8 cellular contexts compared by ENCODE assay signal in genomic region chr13:97221491-97221890, GRCh38. TPM values are rescaled to one million over a fixed set of nuclear protein-coding genes. Genes with fewer than 3 reads are reported as not detected.
A peak's percentile ranks its signal among the peaks of the same experiment; 100 is the strongest.
DNase-seq lines count a peak whose midpoint lies in the region; ATAC-seq and TF ChIP-seq lines count a peak whose summit lies in the region.

No MANE protein-coding gene starts in this region.

- H3K14ac ChIP-seq in trophoblast cell (ENCODE audit: low read length): no peak overlapping the region

- no peak overlapping the region for H2BK120ac ChIP-seq in trophoblast cell (ENCODE audit: insufficient read depth, low read length, poor library complexity)

- no peaks in the 10 kb centered on the region for H3K27me3 Mint-ChIP-seq in CD4-positive, alpha-beta T cell

- DNase-seq in CD4-positive, alpha-beta T cell: no peak
- DNase-seq in PC-3 (no peak), epithelial cell of prostate (ENCODE audit: low read depth, low spot score) (no peak), trophoblast cell (no peak), NCI-H1930 (lab: John Stamatoyannopoulos, UW) (no peak)

- peak overlapping the region; percentile 3 for H3K27ac ChIP-seq in CD4-positive, alpha-beta T cell (ENCODE audit: low read depth, low read length)
- H3K27ac ChIP-seq in PC-3 (ENCODE audit: low read length) (no peak overlapping the region), epithelial cell of prostate (peak overlapping the region; percentile 76), trophoblast cell (ENCODE audit: low read depth, low read length) (peak overlapping the region; percentile 83)

- peak overlapping the region; percentile 92 for H3K4me3 ChIP-seq in PC-3 (ENCODE audit: low read length)
- no peak overlapping the region for H3K4me3 ChIP-seq in trophoblast cell (ENCODE audit: low read depth, low read length)

- no peak overlapping the region for H4K8ac ChIP-seq in trophoblast cell (ENCODE audit: low read depth, low read length)

- H4K20me1 ChIP-seq in PC-3 (ENCODE audit: low read length): no peaks in the 10 kb centered on the region

- intact Hi-C loops in CD4-positive, alpha-beta T cell (cut with DNase I, micrococcal nuclease): loop anchor here (5.0 to 10.0 kb wide), 6 partner anchors 109 to 1363 kb away; partner anchors contain the start of gene RAP2A (in 2 of the 2)
- intact Hi-C loops in PC-3 (cut with micrococcal nuclease): loop anchor here (5.0 kb wide), 3 partner anchors 136 to 211 kb away; partner anchors contain the start of gene RAP2A

- H3K27me3 ChIP-seq in CD4-positive, alpha-beta T cell (ENCODE audit: control insufficient read depth, insufficient read depth, low read length): no peaks in the 10 kb centered on the region
- H3K27me3 ChIP-seq in PC-3 (ENCODE audit: low read length): no peaks in the 10 kb centered on the region
- H3K27me3 ChIP-seq in trophoblast cell (ENCODE audit: insufficient read depth, low read length): no peaks in the 10 kb centered on the region

- H3K79me1 ChIP-seq in trophoblast cell (ENCODE audit: low read length): peaks cover 20% of the 10 kb centered on the region

- H3K9me3 ChIP-seq in CD4-positive, alpha-beta T cell (ENCODE audit: control insufficient read depth, low read length): no peaks in the 10 kb centered on the region
- H3K9me3 ChIP-seq in PC-3 (ENCODE audit: low read length) (no peaks in the 10 kb centered on the region), trophoblast cell (ENCODE audit: insufficient read depth, low read depth, low read length) (no peaks in the 10 kb centered on the region)

- H3K4me1 Mint-ChIP-seq in CD4-positive, alpha-beta T cell (ENCODE audit: low read depth): peaks cover 36% of the 10 kb centered on the region

- H3K4me2 ChIP-seq in PC-3 (ENCODE audit: low read length) (peak overlapping the region; percentile 96), trophoblast cell (ENCODE audit: low read length) (no peak overlapping the region)

- peak overlapping the region; percentile 2 for H3K4me3 Mint-ChIP-seq in CD4-positive, alpha-beta T cell

- H3K9ac ChIP-seq in PC-3 (ENCODE audit: low read length) (peak overlapping the region; percentile 69; the same call in 1 of the 2 replicates), trophoblast cell (ENCODE audit: low read length) (no peak overlapping the region)

- peaks cover 35% of the 10 kb centered on the region for H3K4me1 ChIP-seq in PC-3 (ENCODE audit: insufficient read depth, low read length)
- peaks cover 5 to 12% of the 10 kb centered on the region in 2 experiments for H3K4me1 ChIP-seq in trophoblast cell (ENCODE audit: control insufficient read depth in 1 of 2, insufficient read depth in 2 of 2, low read length in 2 of 2)

- H3K79me2 ChIP-seq in PC-3 (ENCODE audit: low read length): peaks cover 41% of the 10 kb centered on the region
- peaks cover 11% of the 10 kb centered on the region for H3K79me2 ChIP-seq in trophoblast cell (ENCODE audit: control insufficient read depth, insufficient read depth, low read length, poor library complexity)

- peaks cover 13% of the 10 kb centered on the region for H3K36me3 Mint-ChIP-seq in CD4-positive, alpha-beta T cell (ENCODE audit: low read depth)

- POLR2A ChIA-PET in CD4-positive, alpha-beta T cell (lab: Charles Lee): interaction anchor here (0.8 to 6.8 kb wide), 3 partner anchors 11 to 212 kb away, joined by 4 to 91 read pairs (median 42); partner anchors contain the start of gene RAP2A
- POLR2A ChIA-PET in PC-3 (lab: Charles Lee; ENCODE audit: unreplicated experiment): interaction anchor here (0.5 to 1.2 kb wide), 10 partner anchors 35 to 201 kb away, joined by 3 to 6 read pairs (median 4); no protein-coding TSS in a partner anchor

- H3K36me3 ChIP-seq in PC-3 (ENCODE audit: low read depth, low read length) (no peaks in the 10 kb centered on the region), trophoblast cell (ENCODE audit: control insufficient read depth in 1 of 2, insufficient read depth in 2 of 2, low read length in 2 of 2) (peaks cover 0 to 3% of the 10 kb centered on the region in 2 experiments)

- no peak overlapping the region for H4K12ac ChIP-seq in trophoblast cell (ENCODE audit: low read depth, low read length)

- H4K91ac ChIP-seq in trophoblast cell (ENCODE audit: low read depth, low read length): no peak overlapping the region

- no CpG with 5 or more reads among the region's 6 CpGs for WGBS in trophoblast cell (ENCODE audit: extremely low coverage, insufficient coverage, insufficient read length)

- no peaks in the 10 kb centered on the region for H3F3A ChIP-seq in PC-3 (ENCODE audit: low read length, unreplicated experiment)

- no peak for ATAC-seq in CD4-positive, alpha-beta T cell (ENCODE audit: poor library complexity)
- ATAC-seq in PC-3 (no peak; the same call in 1 of the 2 replicates), HG02870 (IDR thresholded peaks at IDR 0.05; ENCODE audit: unreplicated experiment) (no peak), GM18498 (IDR thresholded peaks at IDR 0.05; ENCODE audit: unreplicated experiment) (no peak), GM18867 (IDR thresholded peaks at IDR 0.05; ENCODE audit: unreplicated experiment) (no peak)

- BruUV-seq in PC-3 (replicated peaks; lab: Mats Ljungman, UMichigan): TSS peak; percentile 38

- no peak overlapping the region for H2BK12ac ChIP-seq in trophoblast cell (ENCODE audit: low read length)

- H3K23ac ChIP-seq in trophoblast cell (ENCODE audit: low read length): no peak overlapping the region

- peak overlapping the region; percentile 89 for H3K27ac Mint-ChIP-seq in CD4-positive, alpha-beta T cell

- H2AFZ ChIP-seq in PC-3 (ENCODE audit: low read length) (peak overlapping the region; percentile 91), trophoblast cell (ENCODE audit: insufficient read depth, low read length, poor library complexity) (no peak overlapping the region)

- no peak overlapping the region for H2BK5ac ChIP-seq in trophoblast cell (ENCODE audit: low read depth, low read length, poor library complexity)

- H3K9me3 Mint-ChIP-seq in CD4-positive, alpha-beta T cell: no peaks in the 10 kb centered on the region

- CTCF ChIA-PET in CD4-positive, alpha-beta T cell (lab: Charles Lee): interaction anchor here (0.8 to 1.6 kb wide), 6 partner anchors 11 to 138 kb away, joined by 3 to 8 read pairs (median 4); no protein-coding TSS in a partner anchor
- CTCF ChIA-PET in PC-3 (lab: Charles Lee): interaction anchor here (0.8 to 1.8 kb wide), 2 partner anchors 109 to 112 kb away, joined by 3 to 12 read pairs; no protein-coding TSS in a partner anchor

- no peaks in the 10 kb centered on the region for H3K9me2 ChIP-seq in PC-3 (replicated peaks; ENCODE audit: low read length)

- no peak overlapping the region for H3K18ac ChIP-seq in trophoblast cell (ENCODE audit: low read length)

- no peak overlapping the region for H3K4ac ChIP-seq in trophoblast cell (ENCODE audit: low read depth, low read length)

- TF ChIP-seq CTCF in CD4-positive, alpha-beta T cell (IDR thresholded peaks at IDR 0.05): no peak
- TF ChIP-seq CTCF in PC-3 (conservative IDR thresholded peaks at IDR 0.05; ENCODE audit: low read depth, low read length): no peak

- no peak overlapping the region for H2AK5ac ChIP-seq in trophoblast cell (ENCODE audit: low read length)

RNA-seq across cellular contexts. Expression of gene MBNL2, which starts 0.6 kb away (rescaled TPM):
- 10 to 100 TPM; 35.9 to 36.0 TPM for total RNA-seq in CD4-positive, alpha-beta T cell
- total RNA-seq in PC-3 (2014; rRNA removed): 10.3 and 17.8 TPM in 2 replicates
- 173 and 175 TPM in 2 replicates for polyA plus RNA-seq in trophoblast cell (2013)
